In the genomic region with DNA sequence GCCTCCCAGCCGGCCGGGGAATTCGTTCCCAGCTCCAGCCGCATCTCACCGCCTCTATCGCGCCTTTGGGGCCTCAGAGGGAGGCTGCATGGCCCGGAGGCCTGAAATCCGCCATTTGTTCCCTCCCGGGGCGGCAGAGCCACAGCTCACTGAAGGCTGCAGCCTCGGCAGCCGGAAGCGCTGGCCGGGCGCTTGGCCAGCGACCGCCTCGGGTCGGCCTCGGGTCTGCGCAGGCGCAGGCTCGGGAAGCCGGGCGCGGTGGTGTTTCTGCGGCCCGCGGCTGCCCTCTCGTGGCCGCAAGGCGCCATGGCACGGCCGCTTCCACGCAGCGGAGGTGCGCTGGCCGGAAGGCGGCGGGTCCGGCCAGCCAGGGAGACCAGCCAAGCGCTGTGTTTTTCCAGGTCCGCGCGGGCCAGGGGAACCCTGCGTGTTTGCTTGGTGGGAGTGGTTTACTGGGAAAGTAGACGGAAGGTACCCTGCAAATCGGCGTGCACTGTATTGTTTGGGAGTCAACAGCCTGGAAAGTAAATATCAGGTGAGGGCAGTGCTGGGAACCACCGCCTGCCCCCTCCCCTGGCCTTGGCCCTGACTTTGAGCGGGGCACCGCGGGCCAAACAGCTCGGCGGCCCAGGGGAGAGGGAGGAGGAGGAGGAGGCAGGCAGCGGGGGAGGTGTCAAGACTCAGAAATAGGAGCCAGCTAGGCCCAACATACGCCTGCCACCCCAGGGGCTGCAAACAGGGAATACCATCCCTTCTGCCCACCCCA, we compare ENCODE assay signal across 8 cellular contexts. TPM values are rescaled to one million over a fixed set of nuclear protein-coding genes. Genes with fewer than 3 reads are reported as not detected.
DNase-seq lines count a peak whose midpoint lies in the region; ATAC-seq and TF ChIP-seq lines count a peak whose summit lies in the region.

No MANE protein-coding gene starts in this region.

- H3K27ac Mint-ChIP-seq in activated T-cell treated with anti-CD3 and anti-CD28 coated beads, Interleukin-2, amount 50 U/mL, for 24 hours = peak overlapping the region; percentile 68

- H3K9me3 ChIP-seq in HUES6 (ENCODE audit: control insufficient read depth, insufficient read depth, low read depth, low read length) = no peaks in the 10 kb centered on the region
- no peaks in the 10 kb centered on the region for H3K9me3 ChIP-seq in OCI-LY7 (ENCODE audit: low read length)
- no peaks in the 10 kb centered on the region for H3K9me3 ChIP-seq in muscle layer of colon (ENCODE audit: low read length)

- H3K9ac ChIP-seq in HUES6 (ENCODE audit: low read length) (peak overlapping the region; percentile 77), muscle layer of colon (ENCODE audit: low read length) (peak overlapping the region; percentile 62)

- H3K36me3 ChIP-seq in HUES6 (ENCODE audit: control insufficient read depth, insufficient read depth, low read length) = no peaks in the 10 kb centered on the region
- no peaks in the 10 kb centered on the region for H3K36me3 ChIP-seq in OCI-LY7 (ENCODE audit: insufficient read depth, low read length)
- H3K36me3 ChIP-seq in muscle layer of colon (ENCODE audit: insufficient read depth, low read length) = no peaks in the 10 kb centered on the region

- H3K4me1 Mint-ChIP-seq in activated T-cell treated with anti-CD3 and anti-CD28 coated beads, Interleukin-2, amount 50 U/mL, for 24 hours (ENCODE audit: low read depth) = peaks cover 15% of the 10 kb centered on the region

- H3K4me3 ChIP-seq in HUES6 (ENCODE audit: low read depth, low read length) (peak overlapping the region; percentile 70), OCI-LY7 (ENCODE audit: low read depth, low read length, poor library complexity, severe bottlenecking) (peak overlapping the region; percentile 62), muscle layer of colon (ENCODE audit: low read depth in 1 of 2, low read length in 2 of 2) (peak overlapping the region; percentile 22 to 73)

- CTCF ChIA-PET in OCI-LY7 (lab: Charles Lee; ENCODE audit: unreplicated experiment) = interaction anchor here (0.5 to 2.6 kb wide), 3 partner anchors 78 to 903 kb away, joined by 6 to 18 read pairs (median 7); no protein-coding TSS in a partner anchor

- H4K20me1 ChIP-seq in OCI-LY7 (ENCODE audit: insufficient read depth, low read length) = no peaks in the 10 kb centered on the region

- intact Hi-C loops in OCI-LY7 (cut with micrococcal nuclease; ENCODE audit: unreplicated experiment) = loop anchor here (1.0 to 5.0 kb wide), 4 partner anchors 67 to 151 kb away; no protein-coding TSS in a partner anchor

- peak overlapping the region; percentile 77 for H3K4me3 Mint-ChIP-seq in activated T-cell treated with anti-CD3 and anti-CD28 coated beads, Interleukin-2, amount 50 U/mL, for 24 hours

- H3K27me3 Mint-ChIP-seq in activated T-cell treated with anti-CD3 and anti-CD28 coated beads, Interleukin-2, amount 50 U/mL, for 24 hours = peaks cover 33% of the 10 kb centered on the region

- TF ChIP-seq CTCF in OCI-LY7 (conservative IDR thresholded peaks at IDR 0.05; ENCODE audit: low read length) = peak; percentile 88

- H3K9me3 Mint-ChIP-seq in activated T-cell treated with anti-CD3 and anti-CD28 coated beads, Interleukin-2, amount 50 U/mL, for 24 hours = no peaks in the 10 kb centered on the region

- H3K27me3 ChIP-seq in HUES6 (ENCODE audit: control insufficient read depth, insufficient read depth, low read length) = peaks cover 72% of the 10 kb centered on the region
- no peaks in the 10 kb centered on the region for H3K27me3 ChIP-seq in muscle layer of colon (ENCODE audit: control insufficient read depth in 1 of 2, insufficient read depth in 2 of 2, low read length in 2 of 2)

- DNase-seq in DMS 273 treated with DMSO at 0.1 percent for 48 hours (lab: John Stamatoyannopoulos, UW) = peak; percentile 11
- peak; percentile 83 for DNase-seq in OCI-LY7 (ENCODE audit: low spot score)
- DNase-seq in activated T-cell treated with anti-CD3 and anti-CD28 coated beads, Interleukin-2, amount 50 U/mL, for 24 hours = peak; percentile 93
- peak; percentile 89 to 95 for DNase-seq in erythroblast (lab: John Stamatoyannopoulos, UW)
- peak; percentile 62 to 70 for DNase-seq in stimulated activated CD8-positive, alpha-beta memory T cell treated with anti-CD3 and anti-CD28 coated beads, Interleukin-7, amount 100 ng/mL, for 1 hour (ENCODE audit: low read depth in 2 of 2)

- peak; percentile 92 for ATAC-seq in GM21423 (IDR thresholded peaks at IDR 0.05; ENCODE audit: unreplicated experiment)

- POLR2A ChIA-PET in OCI-LY7 (lab: Charles Lee) = interaction anchor here (0.7 to 1.2 kb wide), 4 partner anchors 14 to 79 kb away, joined by 3 to 5 read pairs (median 4); no protein-coding TSS in a partner anchor

- no peaks in the 10 kb centered on the region for H3K79me2 ChIP-seq in OCI-LY7 (ENCODE audit: insufficient read depth, low read depth, low read length)

- peaks cover 16% of the 10 kb centered on the region for H3K4me1 ChIP-seq in HUES6 (ENCODE audit: control insufficient read depth, insufficient read depth, low read length)
- peaks cover 9% of the 10 kb centered on the region for H3K4me1 ChIP-seq in OCI-LY7 (ENCODE audit: insufficient read depth, low read length, poor library complexity, severe bottlenecking)
- H3K4me1 ChIP-seq in muscle layer of colon (ENCODE audit: insufficient read depth, low read length) = peaks cover 46% of the 10 kb centered on the region

- peak overlapping the region; percentile 90 for H3K4me2 ChIP-seq in OCI-LY7 (ENCODE audit: low read length)

- H3K9me2 ChIP-seq in OCI-LY7 (ENCODE audit: insufficient read depth, low read length) = no peaks in the 10 kb centered on the region

- TF ChIP-seq POLR2A in erythroblast (IDR thresholded peaks at IDR 0.05; ENCODE audit: low read length) = peak; percentile 87

- BruUV-seq in OCI-LY7 (replicated peaks; lab: Mats Ljungman, UMichigan) = no TSS peak

- peak overlapping the region; percentile 99 for H2AFZ ChIP-seq in OCI-LY7 (ENCODE audit: low read length)

- H3K27ac ChIP-seq in HUES6 (ENCODE audit: low read depth, low read length) (peak overlapping the region; percentile 66), OCI-LY7 (ENCODE audit: low read depth, low read length, poor library complexity, severe bottlenecking) (no peak overlapping the region), muscle layer of colon (ENCODE audit: low read depth, low read length) (peak overlapping the region; percentile 85)

- no peaks in the 10 kb centered on the region for H3K36me3 Mint-ChIP-seq in activated T-cell treated with anti-CD3 and anti-CD28 coated beads, Interleukin-2, amount 50 U/mL, for 24 hours (ENCODE audit: low read depth)

RNA-seq across cellular contexts. Expression of a gene that starts 52.7 kb away (rescaled TPM):
- not detected in 2 replicates for total RNA-seq in OCI-LY7 (2014; rRNA removed; shearing (Covaris generic))
- not detected in 2 replicates for total RNA-seq in OCI-LY7 (2022)

Comparison
In these comparisons a context has a peak if more than half of its experiments do, and no peak if none do; other contexts are left out.
1. DNase-seq: peak in every context shown above with its lines; median percentile 93 in activated T-cell treated with anti-CD3 and anti-CD28 coated beads, Interleukin-2, amount 50 U/mL, for 24 hours; 92 in erythroblast; 83 in OCI-LY7; 66 in stimulated activated CD8-positive, alpha-beta memory T cell treated with anti-CD3 and anti-CD28 coated beads, Interleukin-7, amount 100 ng/mL, for 1 hour; 11 in DMS 273 treated with DMSO at 0.1 percent for 48 hours.